In the genomic region with DNA sequence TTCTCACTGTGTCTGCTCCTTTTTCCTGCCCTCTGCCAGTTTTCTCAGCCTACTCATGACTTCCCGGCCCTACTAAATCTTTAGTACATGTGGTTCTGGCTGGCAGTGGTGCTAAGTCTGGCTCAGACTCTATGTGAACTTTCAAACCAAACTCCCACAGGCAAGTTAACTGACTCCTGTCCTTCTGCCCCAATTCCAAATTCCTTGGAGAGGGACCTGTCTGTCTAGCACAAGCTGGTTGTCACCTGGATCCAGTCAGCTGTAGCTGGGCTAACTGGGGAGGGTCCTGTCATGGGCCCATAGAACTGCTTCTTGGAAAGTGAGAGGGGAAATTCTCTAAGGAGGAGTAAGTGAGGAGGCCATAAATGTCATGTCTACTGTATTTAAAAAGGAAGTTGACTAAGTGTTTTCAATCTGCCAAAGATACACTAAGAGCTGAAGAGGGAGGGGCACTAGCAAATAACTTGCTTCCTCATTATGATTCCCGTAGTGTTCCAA, we compare ENCODE assay signal across 1 cellular context.
TF ChIP-seq lines count a peak whose summit lies in the region.

No MANE protein-coding gene starts in this region.

TF ChIP-seq in GM23338, 12 proteins besides CTCF, POLR2A, EP300 and RAD21 (continued from another document):
- TF ChIP-seq, protein P1, sequence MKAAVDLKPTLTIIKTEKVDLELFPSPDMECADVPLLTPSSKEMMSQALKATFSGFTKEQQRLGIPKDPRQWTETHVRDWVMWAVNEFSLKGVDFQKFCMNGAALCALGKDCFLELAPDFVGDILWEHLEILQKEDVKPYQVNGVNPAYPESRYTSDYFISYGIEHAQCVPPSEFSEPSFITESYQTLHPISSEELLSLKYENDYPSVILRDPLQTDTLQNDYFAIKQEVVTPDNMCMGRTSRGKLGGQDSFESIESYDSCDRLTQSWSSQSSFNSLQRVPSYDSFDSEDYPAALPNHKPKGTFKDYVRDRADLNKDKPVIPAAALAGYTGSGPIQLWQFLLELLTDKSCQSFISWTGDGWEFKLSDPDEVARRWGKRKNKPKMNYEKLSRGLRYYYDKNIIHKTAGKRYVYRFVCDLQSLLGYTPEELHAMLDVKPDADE (IDR thresholded peaks at IDR 0.05), result no peak
- TF ChIP-seq JUNB (IDR thresholded peaks at IDR 0.05; ENCODE audit: unreplicated experiment), result no peak
- no peak for TF ChIP-seq EZH2phosphoT487 (IDR thresholded peaks at IDR 0.05; ENCODE audit: unreplicated experiment)
- no peak for TF ChIP-seq ZNF114 (CRISPR knock-in tag; IDR thresholded peaks at IDR 0.05)
- TF ChIP-seq, protein P2, sequence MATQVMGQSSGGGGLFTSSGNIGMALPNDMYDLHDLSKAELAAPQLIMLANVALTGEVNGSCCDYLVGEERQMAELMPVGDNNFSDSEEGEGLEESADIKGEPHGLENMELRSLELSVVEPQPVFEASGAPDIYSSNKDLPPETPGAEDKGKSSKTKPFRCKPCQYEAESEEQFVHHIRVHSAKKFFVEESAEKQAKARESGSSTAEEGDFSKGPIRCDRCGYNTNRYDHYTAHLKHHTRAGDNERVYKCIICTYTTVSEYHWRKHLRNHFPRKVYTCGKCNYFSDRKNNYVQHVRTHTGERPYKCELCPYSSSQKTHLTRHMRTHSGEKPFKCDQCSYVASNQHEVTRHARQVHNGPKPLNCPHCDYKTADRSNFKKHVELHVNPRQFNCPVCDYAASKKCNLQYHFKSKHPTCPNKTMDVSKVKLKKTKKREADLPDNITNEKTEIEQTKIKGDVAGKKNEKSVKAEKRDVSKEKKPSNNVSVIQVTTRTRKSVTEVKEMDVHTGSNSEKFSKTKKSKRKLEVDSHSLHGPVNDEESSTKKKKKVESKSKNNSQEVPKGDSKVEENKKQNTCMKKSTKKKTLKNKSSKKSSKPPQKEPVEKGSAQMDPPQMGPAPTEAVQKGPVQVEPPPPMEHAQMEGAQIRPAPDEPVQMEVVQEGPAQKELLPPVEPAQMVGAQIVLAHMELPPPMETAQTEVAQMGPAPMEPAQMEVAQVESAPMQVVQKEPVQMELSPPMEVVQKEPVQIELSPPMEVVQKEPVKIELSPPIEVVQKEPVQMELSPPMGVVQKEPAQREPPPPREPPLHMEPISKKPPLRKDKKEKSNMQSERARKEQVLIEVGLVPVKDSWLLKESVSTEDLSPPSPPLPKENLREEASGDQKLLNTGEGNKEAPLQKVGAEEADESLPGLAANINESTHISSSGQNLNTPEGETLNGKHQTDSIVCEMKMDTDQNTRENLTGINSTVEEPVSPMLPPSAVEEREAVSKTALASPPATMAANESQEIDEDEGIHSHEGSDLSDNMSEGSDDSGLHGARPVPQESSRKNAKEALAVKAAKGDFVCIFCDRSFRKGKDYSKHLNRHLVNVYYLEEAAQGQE (IDR thresholded peaks at IDR 0.05; ENCODE audit: unreplicated experiment), result no peak
- TF ChIP-seq STAT1 (IDR thresholded peaks at IDR 0.05; ENCODE audit: unreplicated experiment), result no peak
